Comparison of ENCODE assay signal across 21 cellular contexts in the genomic region with DNA sequence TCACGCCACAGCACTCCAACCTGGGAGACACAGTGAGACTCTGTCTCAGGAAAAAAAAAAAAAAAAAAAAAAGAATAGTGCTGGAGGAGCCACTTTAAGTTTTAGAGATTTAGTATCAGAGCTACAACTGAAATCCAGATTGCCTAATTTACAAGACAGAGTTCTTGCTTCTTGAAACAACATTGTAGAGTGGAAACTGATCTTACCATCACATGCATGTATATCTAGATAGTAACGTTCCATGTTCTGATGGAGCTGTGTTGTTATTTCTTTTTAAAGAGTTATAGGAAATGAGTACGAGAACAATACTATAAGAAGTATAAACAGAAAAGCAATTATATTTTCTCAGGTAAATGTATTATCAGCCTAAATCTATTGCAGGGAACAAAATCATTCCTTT. TPM values are rescaled to one million over a fixed set of nuclear protein-coding genes. Genes with fewer than 3 reads are reported as not detected.
A peak's percentile ranks its signal among the peaks of the same experiment; 100 is the strongest.
DNase-seq lines count a peak whose midpoint lies in the region; ATAC-seq, FAIRE-seq and TF ChIP-seq lines count a peak whose summit lies in the region.
"Had no signal": no experiment of that assay in that cellular context is flagged by ENCODE, and none has a peak within 500 bp of the region (broad histone marks: within the 10 kb centered on the region; RNA-seq: fewer than 3 reads in every experiment).

No MANE protein-coding gene starts in this region.

- DNase-seq in GM19239 (ENCODE audit: insufficient read length, low spot score) (no peak), endodermal cell (no peak), mesothelial cell of epicardium (ENCODE audit: low spot score in 2 of 2, unreplicated experiment in 2 of 2) (no peak), gastrocnemius medialis (no peak), AG20443 (ENCODE audit: low spot score) (no peak), NK-92 (lab: John Stamatoyannopoulos, UW; ENCODE audit: unreplicated experiment) (no peak)
- DNase-seq: Caco-2; Calu3; CD4-positive, alpha-beta T cell; CD8-positive, alpha-beta T cell; DMS79 treated with DMSO at 0.1 percent for 48 hours; GF-D8 had no signal

- H3K9me3 ChIP-seq in endodermal cell (ENCODE audit: control insufficient read depth, low read length) (no peaks in the 10 kb centered on the region), gastrocnemius medialis (no peaks in the 10 kb centered on the region)
- H3K9me3 ChIP-seq: A549, Caco-2 had no signal

- intact Hi-C loops in gastrocnemius medialis (cut with DNase I; ENCODE audit: low total_unique reads) = no loop called here

- in situ Hi-C loops in gastrocnemius medialis (cut with MboI; ENCODE audit: low sequenced_read_pairs in 4 of 4) = no loop called here

- TF ChIP-seq CTCF in endodermal cell (conservative IDR thresholded peaks at IDR 0.05) = no peak
- TF ChIP-seq CTCF in mesothelial cell of epicardium (IDR thresholded peaks at IDR 0.05; ENCODE audit: unreplicated experiment) = no peak
- no peak for TF ChIP-seq CTCF in gastrocnemius medialis (IDR thresholded peaks at IDR 0.05 in 4 of 5, conservative IDR thresholded peaks at IDR 0.05 in 1 of 5)

- H3K4me1 Mint-ChIP-seq in endodermal cell (no peaks in the 10 kb centered on the region), mesothelial cell of epicardium (no peaks in the 10 kb centered on the region)

- H3K4me3 Mint-ChIP-seq in endodermal cell = no peak overlapping the region
- no peak overlapping the region for H3K4me3 Mint-ChIP-seq in mesothelial cell of epicardium
- H3K4me3 Mint-ChIP-seq: B cell; CD4-positive, alpha-beta T cell; CD8-positive, alpha-beta T cell had no signal

- H3K27me3 ChIP-seq in endodermal cell (ENCODE audit: control insufficient read depth, insufficient read depth, low read length, poor library complexity, severe bottlenecking) (no peaks in the 10 kb centered on the region), gastrocnemius medialis (no peaks in the 10 kb centered on the region)
- H3K27me3 ChIP-seq: BLaER1 treated with 17β-estradiol and CSF1 and Interleukin-3, amounts not matched to agents 10 nM and 100 nM had no signal

- WGBS in endodermal cell (ENCODE audit: insufficient coverage in 1 of 2, insufficient read length in 1 of 2), 2 experiments = 98% methylated on average over 2 of the region's 3 CpGs; no CpG with 5 or more reads in 1 of the 2 experiments

- no peak for TF ChIP-seq POLR2A in gastrocnemius medialis (IDR thresholded peaks at IDR 0.05)

- H3K27ac ChIP-seq in endodermal cell (ENCODE audit: low read depth, low read length) = no peak overlapping the region
- peak overlapping the region in 1 of 4 donors; percentile 58 for H3K27ac ChIP-seq in gastrocnemius medialis
- H3K27ac ChIP-seq: 22Rv1; A549; BLaER1 treated with 17β-estradiol and CSF1 and Interleukin-3, amounts not matched to agents 10 nM and 100 nM; C4-2B had no signal

- peak; percentile 62 to 86 for ATAC-seq in gastrocnemius medialis
- ATAC-seq in GM19467 (IDR thresholded peaks at IDR 0.05; ENCODE audit: unreplicated experiment) = no peak
- ATAC-seq: A549; CD8-positive, alpha-beta T cell had no signal

- peak overlapping the region; percentile 39 for H3K27ac Mint-ChIP-seq in endodermal cell
- peak overlapping the region; percentile 27 for H3K27ac Mint-ChIP-seq in mesothelial cell of epicardium
- H3K27ac Mint-ChIP-seq: B cell; CD4-positive, alpha-beta T cell; CD8-positive, alpha-beta T cell had no signal

- H3K36me3 ChIP-seq in endodermal cell (ENCODE audit: control insufficient read depth, insufficient read depth, low read length) (peaks cover 48% of the 10 kb centered on the region), gastrocnemius medialis (no peaks in the 10 kb centered on the region)

- H3K9ac ChIP-seq in endodermal cell (ENCODE audit: extremely low read depth, low read length, poor library complexity, severe bottlenecking) = no peak overlapping the region
- H3K9ac ChIP-seq: BLaER1 treated with 17β-estradiol and CSF1 and Interleukin-3, amounts not matched to agents 10 nM and 100 nM had no signal

- no peaks in the 10 kb centered on the region for H3K9me3 Mint-ChIP-seq in endodermal cell
- peaks cover 4% of the 10 kb centered on the region for H3K9me3 Mint-ChIP-seq in mesothelial cell of epicardium
- H3K9me3 Mint-ChIP-seq: CD4-positive, alpha-beta T cell; CD8-positive, alpha-beta T cell had no signal

- peaks cover 2% of the 10 kb centered on the region for H3K36me3 Mint-ChIP-seq in endodermal cell (ENCODE audit: low read depth)
- H3K36me3 Mint-ChIP-seq in mesothelial cell of epicardium = peaks cover 9% of the 10 kb centered on the region

- H3K4me1 ChIP-seq in endodermal cell (ENCODE audit: control insufficient read depth, insufficient read depth, low read length) = no peaks in the 10 kb centered on the region
- H3K4me1 ChIP-seq in gastrocnemius medialis = peaks cover 13 to 37% of the 10 kb centered on the region in 2 donors
- H3K4me1 ChIP-seq: BLaER1 treated with 17β-estradiol and CSF1 and Interleukin-3, amounts not matched to agents 10 nM and 100 nM; Caco-2 had no signal

- no peaks in the 10 kb centered on the region for H3K27me3 Mint-ChIP-seq in endodermal cell (ENCODE audit: insufficient read depth)
- H3K27me3 Mint-ChIP-seq in mesothelial cell of epicardium (ENCODE audit: low read depth) = no peaks in the 10 kb centered on the region
- H3K27me3 Mint-ChIP-seq: B cell; CD4-positive, alpha-beta T cell had no signal

- FAIRE-seq in GM19239 (lab: Jason Lieb, UNC) = peak; percentile 18
- FAIRE-seq: D721Med, G401.6, GM12891 had no signal

- no peak overlapping the region for H3K4me3 ChIP-seq in endodermal cell (ENCODE audit: low read length)
- no peak overlapping the region for H3K4me3 ChIP-seq in gastrocnemius medialis
- H3K4me3 ChIP-seq: A549; BLaER1 treated with 17β-estradiol and CSF1 and Interleukin-3, amounts not matched to agents 10 nM and 100 nM had no signal

RNA-seq across cellular contexts. Expression of a gene that starts 48.9 kb away (rescaled TPM):
- total RNA-seq in endodermal cell (100 to 1,000 TPM; 415 to 454 TPM), mesothelial cell of epicardium (213 to 236 TPM (median 221 TPM) in 3 replicates), gastrocnemius medialis (100 to 1,000 TPM in 1 of 4 donors, 10 to 100 TPM in 3; 63.7 to 106 (median 88.1) TPM)
- 247 TPM for polyA plus RNA-seq in endodermal cell (2013, experiment 1 of 2)
- polyA plus RNA-seq in endodermal cell (2013, experiment 2 of 2) = 251 TPM
